Comparison of ENCODE assay signal across 17 cellular contexts in genomic region chr18:2409906-2410305, GRCh38.
"Had no signal": no experiment of that assay in that cellular context is flagged by ENCODE, and none has a peak within 500 bp of the region (broad histone marks: within the 10 kb centered on the region; RNA-seq: fewer than 3 reads in every experiment).

No MANE protein-coding gene starts in this region.

- H3K27me3 ChIP-seq: ascending aorta, esophagus squamous epithelium, right atrium auricular region, tibial nerve had no signal

- H3K36me3 Mint-ChIP-seq: natural killer cell treated with Interleukin-12 subunit alpha and Interleukin-12 subunit beta and Interleukin-15 and Interleukin-18, amount 100 ng/mL, for 72 hours had no signal

- DNase-seq: activated CD4-positive, CD25-positive, alpha-beta regulatory T cell treated with anti-CD3 and anti-CD28 coated beads, Interleukin-2, amount 50 U/mL, for 72 hours; activated naive CD4-positive, alpha-beta T cell treated with anti-CD3 and anti-CD28 coated beads for 36 hours; dorsolateral prefrontal cortex; esophagus squamous epithelium; left ventricle myocardium superior; mesenchymal stem cell; occipital lobe; stimulated activated CD4-positive, alpha-beta T cell treated with anti-CD3 and anti-CD28 coated beads, Interleukin-15, amount 100 ng/mL, for 24 hours; stimulated activated CD4-positive, alpha-beta T cell treated with anti-CD3 and anti-CD28 coated beads, Interleukin-4, amount 100 ng/mL, for 24 hours; stimulated activated naive CD4-positive, alpha-beta T cell; substantia nigra; T1000 had no signal

- H3K4me1 Mint-ChIP-seq: activated T-helper 17 cell treated with anti-CD3 and anti-CD28 coated beads, Interleukin-2, amount 50 U/mL, for 72 hours had no signal

- H3K9me3 Mint-ChIP-seq: activated naive CD4-positive, alpha-beta T cell treated with anti-CD3 and anti-CD28 coated beads for 36 hours; activated T-helper 17 cell treated with anti-CD3 and anti-CD28 coated beads, Interleukin-2, amount 50 U/mL, for 72 hours; natural killer cell treated with Interleukin-12 subunit alpha and Interleukin-12 subunit beta and Interleukin-15 and Interleukin-18, amount 100 ng/mL, for 72 hours had no signal

- ATAC-seq: activated T-helper 17 cell treated with anti-CD3 and anti-CD28 coated beads, Interleukin-2, amount 50 U/mL, for 72 hours; left ventricle myocardium superior; natural killer cell treated with Interleukin-12 subunit alpha and Interleukin-12 subunit beta and Interleukin-15 and Interleukin-18, amount 100 ng/mL, for 72 hours had no signal

- H3K4me3 Mint-ChIP-seq: activated naive CD4-positive, alpha-beta T cell treated with anti-CD3 and anti-CD28 coated beads for 36 hours; activated T-helper 17 cell treated with anti-CD3 and anti-CD28 coated beads, Interleukin-2, amount 50 U/mL, for 72 hours; natural killer cell treated with Interleukin-12 subunit alpha and Interleukin-12 subunit beta and Interleukin-15 and Interleukin-18, amount 100 ng/mL, for 72 hours had no signal

- H3K27ac Mint-ChIP-seq: activated naive CD4-positive, alpha-beta T cell treated with anti-CD3 and anti-CD28 coated beads for 36 hours; activated T-helper 17 cell treated with anti-CD3 and anti-CD28 coated beads, Interleukin-2, amount 50 U/mL, for 72 hours; natural killer cell treated with Interleukin-12 subunit alpha and Interleukin-12 subunit beta and Interleukin-15 and Interleukin-18, amount 100 ng/mL, for 72 hours had no signal

- H3K4me3 ChIP-seq: ascending aorta, dorsolateral prefrontal cortex, esophagus squamous epithelium, right atrium auricular region, tibial nerve had no signal

- H3K36me3 ChIP-seq: ascending aorta, esophagus squamous epithelium, right atrium auricular region, tibial nerve had no signal
